21 cellular contexts compared by ENCODE assay signal in the genomic region with DNA sequence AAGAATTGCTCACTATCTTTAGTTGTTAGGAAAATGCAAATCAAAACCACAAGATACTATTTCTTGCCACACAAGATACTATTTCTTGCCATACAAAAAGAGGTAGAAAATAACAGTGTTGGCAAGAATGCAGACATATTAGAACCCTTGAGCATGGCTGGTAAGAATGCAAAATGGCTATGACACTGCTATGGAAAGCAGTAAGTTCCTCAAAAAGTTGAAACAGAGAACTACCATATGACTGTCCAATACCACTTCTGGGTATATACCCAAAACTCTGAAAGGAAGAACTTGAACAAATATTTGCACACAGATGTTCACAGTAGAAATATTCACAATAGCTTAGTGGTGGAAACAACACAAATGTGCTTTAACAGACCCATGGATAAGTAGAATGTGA. TPM values are rescaled to one million over a fixed set of nuclear protein-coding genes. Genes with fewer than 3 reads are reported as not detected.
DNase-seq lines count a peak whose midpoint lies in the region; ATAC-seq and FAIRE-seq lines count a peak whose summit lies in the region.
"Had no signal": no experiment of that assay in that cellular context is flagged by ENCODE, and none has a peak within 500 bp of the region (broad histone marks: within the 10 kb centered on the region; RNA-seq: fewer than 3 reads in every experiment).

No MANE protein-coding gene starts in this region.

- DNase-seq in GM19239 (ENCODE audit: insufficient read length, low spot score), result no peak
- peak; percentile 1 for DNase-seq in amniotic epithelial cell (ENCODE audit: low read depth)
- no peak for DNase-seq in NCI-H526 (lab: John Stamatoyannopoulos, UW)
- no peak for DNase-seq in activated CD4-positive, alpha-beta T cell treated with anti-CD3 and anti-CD28 coated beads for 4 hours
- no peak for DNase-seq in SK-N-DZ (ENCODE audit: low spot score)
- DNase-seq: activated CD4-positive, CD25-positive, alpha-beta regulatory T cell; activated effector memory CD4-positive, alpha-beta T cell treated with Interleukin-2 at 50 U/mL for 16 hours; adrenal gland; central memory CD4-positive, alpha-beta T cell; DMS 273 treated with DMSO at 0.1 percent for 48 hours; heart left ventricle; mammary epithelial cell; NCI-H1417 treated with DMSO at 0.1 percent for 48 hours; stimulated activated CD4-positive, alpha-beta T cell treated with anti-CD3 and anti-CD28 coated beads, Interleukin-12 subunit alpha, Interleukin-12 subunit beta, amount 100 ng/mL, for 4 hours; stimulated activated naive CD4-positive, alpha-beta T cell had no signal

- peak; percentile 76 for FAIRE-seq in GM19239 (lab: Jason Lieb, UNC)
- FAIRE-seq: islet of Langerhans, K562 had no signal

- ATAC-seq in HG02678 (IDR thresholded peaks at IDR 0.05; ENCODE audit: unreplicated experiment) (peak; percentile 92), HG03457 (IDR thresholded peaks at IDR 0.05; ENCODE audit: unreplicated experiment) (peak; percentile 89), HG03025 (IDR thresholded peaks at IDR 0.05; ENCODE audit: low FRiP score, unreplicated experiment) (no peak)
- ATAC-seq: heart left ventricle, K562, Right ventricle myocardium inferior had no signal

RNA-seq across cellular contexts. Expression of a gene that starts 26.6 kb away (rescaled TPM):
- polyA plus RNA-seq in SK-N-DZ (2014; cell fraction: cytosol; rRNA removed), result not detected in 2 replicates
- not detected in 2 replicates for polyA plus RNA-seq in SK-N-DZ (2014; cell fraction: nucleus; rRNA removed)
- polyA plus RNA-seq: K562, mammary epithelial cell had no signal
